ENCODE assay signal across 2 cellular contexts in the genomic region with DNA sequence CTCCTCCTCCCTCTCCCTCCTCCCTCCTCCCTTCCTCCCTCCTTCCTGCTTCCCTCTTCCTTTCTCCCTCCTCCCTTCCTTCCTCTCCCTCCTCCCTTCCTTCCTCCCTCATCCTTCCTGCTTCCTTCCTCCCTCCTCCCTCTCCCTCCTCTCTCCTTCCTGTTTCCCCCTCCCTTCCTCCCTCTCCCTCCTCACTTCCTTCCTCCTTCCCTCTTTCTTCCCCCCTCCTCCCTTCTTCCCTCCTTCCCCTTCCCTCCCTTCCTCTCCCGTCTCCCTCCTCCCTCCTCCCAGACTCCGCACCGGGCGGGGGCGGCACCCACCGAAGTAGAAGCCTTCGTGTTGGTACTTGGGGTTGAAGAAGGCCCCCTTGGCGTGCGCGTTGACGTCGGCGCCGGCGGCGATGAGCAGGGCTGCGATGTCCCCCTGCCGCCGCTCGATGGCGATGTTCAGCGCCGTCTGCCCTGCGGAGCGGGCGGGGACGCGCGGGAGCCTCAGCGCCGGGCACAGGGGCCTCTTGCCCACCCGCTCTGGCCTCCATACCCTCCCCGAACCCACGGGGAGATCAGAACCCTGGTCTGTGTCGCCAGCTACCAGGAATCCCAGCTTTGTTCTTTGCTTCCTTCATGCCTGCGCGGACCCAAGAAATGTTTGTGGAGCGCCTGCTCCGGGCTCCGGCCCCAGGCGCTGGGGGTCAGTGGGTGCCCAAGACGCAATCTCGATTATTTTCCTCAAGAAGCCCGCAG.
TF ChIP-seq lines count a peak whose summit lies in the region.

No MANE protein-coding gene starts in this region.

TF ChIP-seq in A549, 52 proteins besides CTCF, POLR2A, EP300 and RAD21 (continued from another document):
- TF ChIP-seq REST (IDR thresholded peaks at IDR 0.05), result no peak
- no peak for TF ChIP-seq POLR2AphosphoS2 (conservative IDR thresholded peaks at IDR 0.05; ENCODE audit: low read length)
- TF ChIP-seq, protein P1, sequence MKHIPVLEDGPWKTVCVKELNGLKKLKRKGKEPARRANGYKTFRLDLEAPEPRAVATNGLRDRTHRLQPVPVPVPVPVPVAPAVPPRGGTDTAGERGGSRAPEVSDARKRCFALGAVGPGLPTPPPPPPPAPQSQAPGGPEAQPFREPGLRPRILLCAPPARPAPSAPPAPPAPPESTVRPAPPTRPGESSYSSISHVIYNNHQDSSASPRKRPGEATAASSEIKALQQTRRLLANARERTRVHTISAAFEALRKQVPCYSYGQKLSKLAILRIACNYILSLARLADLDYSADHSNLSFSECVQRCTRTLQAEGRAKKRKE (CRISPR knock-in tag; IDR thresholded peaks at IDR 0.05; ENCODE audit: low read depth), result peak; percentile 10; the same call in 1 of the 2 replicates
- TF ChIP-seq HOXB5 (CRISPR knock-in tag; IDR thresholded peaks at IDR 0.05), result no peak
- TF ChIP-seq ZFP36 (IDR thresholded peaks at IDR 0.05; ENCODE audit: borderline replicate concordance, partially characterized antibody), result peak; percentile 17
- TF ChIP-seq, protein P2, sequence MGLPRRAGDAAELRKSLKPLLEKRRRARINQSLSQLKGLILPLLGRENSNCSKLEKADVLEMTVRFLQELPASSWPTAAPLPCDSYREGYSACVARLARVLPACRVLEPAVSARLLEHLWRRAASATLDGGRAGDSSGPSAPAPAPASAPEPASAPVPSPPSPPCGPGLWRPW (IDR thresholded peaks at IDR 0.05), result no peak
- no peak for TF ChIP-seq MAZ (IDR thresholded peaks at IDR 0.05; ENCODE audit: borderline replicate concordance, low read depth, low read length)
- TF ChIP-seq RNF2 (IDR thresholded peaks at IDR 0.05; ENCODE audit: borderline replicate concordance, low read depth), result no peak
- no peak for TF ChIP-seq USF2 (IDR thresholded peaks at IDR 0.05)
- TF ChIP-seq, protein P3, sequence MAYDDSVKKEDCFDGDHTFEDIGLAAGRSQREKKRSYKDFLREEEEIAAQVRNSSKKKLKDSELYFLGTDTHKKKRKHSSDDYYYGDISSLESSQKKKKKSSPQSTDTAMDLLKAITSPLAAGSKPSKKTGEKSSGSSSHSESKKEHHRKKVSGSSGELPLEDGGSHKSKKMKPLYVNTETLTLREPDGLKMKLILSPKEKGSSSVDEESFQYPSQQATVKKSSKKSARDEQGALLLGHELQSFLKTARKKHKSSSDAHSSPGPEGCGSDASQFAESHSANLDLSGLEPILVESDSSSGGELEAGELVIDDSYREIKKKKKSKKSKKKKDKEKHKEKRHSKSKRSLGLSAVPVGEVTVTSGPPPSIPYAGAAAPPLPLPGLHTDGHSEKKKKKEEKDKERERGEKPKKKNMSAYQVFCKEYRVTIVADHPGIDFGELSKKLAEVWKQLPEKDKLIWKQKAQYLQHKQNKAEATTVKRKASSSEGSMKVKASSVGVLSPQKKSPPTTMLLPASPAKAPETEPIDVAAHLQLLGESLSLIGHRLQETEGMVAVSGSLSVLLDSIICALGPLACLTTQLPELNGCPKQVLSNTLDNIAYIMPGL (CRISPR knock-in tag; IDR thresholded peaks at IDR 0.05; ENCODE audit: borderline replicate concordance), result no peak
- no peak for TF ChIP-seq ZNF302 (CRISPR knock-in tag; IDR thresholded peaks at IDR 0.05)
- TF ChIP-seq EHF (CRISPR knock-in tag; IDR thresholded peaks at IDR 0.05), result no peak
- no peak for TF ChIP-seq ESRRA (IDR thresholded peaks at IDR 0.05; ENCODE audit: borderline replicate concordance, low read length)
- TF ChIP-seq NFE2L2 (conservative IDR thresholded peaks at IDR 0.05; ENCODE audit: low read length), result no peak
- TF ChIP-seq MAX (IDR thresholded peaks at IDR 0.05), result peak; percentile 64
- no peak for TF ChIP-seq EHMT2 (IDR thresholded peaks at IDR 0.05; ENCODE audit: low read depth)
- TF ChIP-seq JUN (IDR thresholded peaks at IDR 0.05), result peak in 1 of 2 experiments; percentile 23; a peak in 2 of 5 replicates
- TF ChIP-seq, protein P4, sequence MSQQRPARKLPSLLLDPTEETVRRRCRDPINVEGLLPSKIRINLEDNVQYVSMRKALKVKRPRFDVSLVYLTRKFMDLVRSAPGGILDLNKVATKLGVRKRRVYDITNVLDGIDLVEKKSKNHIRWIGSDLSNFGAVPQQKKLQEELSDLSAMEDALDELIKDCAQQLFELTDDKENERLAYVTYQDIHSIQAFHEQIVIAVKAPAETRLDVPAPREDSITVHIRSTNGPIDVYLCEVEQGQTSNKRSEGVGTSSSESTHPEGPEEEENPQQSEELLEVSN (IDR thresholded peaks at IDR 0.05; ENCODE audit: borderline replicate concordance, low read depth), result 0 out of 2 replicates have a peak, but pooled peaks have one; percentile 21
- no peak for TF ChIP-seq FOSL2 (IDR thresholded peaks at IDR 0.05)
- TF ChIP-seq FOSL2 (CRISPR knock-in tag; IDR thresholded peaks at IDR 0.05), result no peak
- TF ChIP-seq CBX2 (IDR thresholded peaks at IDR 0.05; ENCODE audit: borderline replicate concordance, low read depth), result no peak
TF ChIP-seq in A549: peak in this region for 8.

TF ChIP-seq in SK-N-SH treated with all-trans-retinoic acid at 6 μM for 48 hours, 23 proteins besides CTCF, POLR2A, EP300 and RAD21 (continued from another document):
- TF ChIP-seq PATZ1 (CRISPR knock-in tag; IDR thresholded peaks at IDR 0.05; ENCODE audit: borderline replicate concordance) (no peak), OSR1 (CRISPR knock-in tag; IDR thresholded peaks at IDR 0.05) (no peak), PPARA (CRISPR knock-in tag; IDR thresholded peaks at IDR 0.05; ENCODE audit: borderline replicate concordance) (no peak), TCF4 (CRISPR knock-in tag; IDR thresholded peaks at IDR 0.05; ENCODE audit: borderline replicate concordance) (no peak), ZNF565 (CRISPR knock-in tag; conservative IDR thresholded peaks at IDR 0.05; ENCODE audit: low read depth) (no peak), ESRRG (CRISPR knock-in tag; IDR thresholded peaks at IDR 0.05) (no peak), TOX (CRISPR knock-in tag; IDR thresholded peaks at IDR 0.05; ENCODE audit: borderline replicate concordance) (no peak), POU6F1 (CRISPR knock-in tag; IDR thresholded peaks at IDR 0.05; ENCODE audit: borderline replicate concordance, low read depth) (no peak), GLIS3 (CRISPR knock-in tag; IDR thresholded peaks at IDR 0.05) (no peak)
